Comparison of ENCODE assay signal across 8 cellular contexts in the genomic region with DNA sequence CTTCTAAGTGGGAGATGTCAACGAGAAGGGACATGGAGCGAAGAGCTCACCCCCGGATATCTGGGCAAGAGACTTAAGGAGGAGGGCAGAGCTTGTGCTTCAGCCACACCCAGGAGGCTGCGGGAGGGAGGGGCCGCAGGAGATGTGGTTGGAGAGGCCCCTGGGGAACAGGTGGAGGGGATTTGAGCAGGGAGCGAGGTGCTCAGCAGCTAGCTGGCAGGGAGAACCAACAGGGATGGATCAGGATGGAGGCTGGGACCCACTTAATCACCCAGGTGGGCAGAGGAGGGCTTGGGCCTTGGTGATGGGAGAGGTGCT.
DNase-seq lines count a peak whose midpoint lies in the region; ATAC-seq, FAIRE-seq and TF ChIP-seq lines count a peak whose summit lies in the region.

No MANE protein-coding gene starts in this region.

- 77% methylated on average over 6 of the region's 6 CpGs for WGBS in right cardiac atrium
- 83% methylated on average over 6 of the region's 6 CpGs; no CpG with 5 or more reads in 1 of the 2 donors for WGBS in transverse colon (ENCODE audit: low coverage in 1 of 2), 2 donors
- WGBS in endodermal cell (ENCODE audit: insufficient coverage in 1 of 2, insufficient read length in 1 of 2), 2 experiments = 75 to 88% methylated on average over 5 to 6 of the region's 6 CpGs

- H3K4me3 ChIP-seq in SJCRH30 = peak overlapping the region; percentile 36
- H3K4me3 ChIP-seq in right cardiac atrium (ENCODE audit: low read length) = no peak overlapping the region
- H3K4me3 ChIP-seq in transverse colon = no peak overlapping the region
- H3K4me3 ChIP-seq in endodermal cell (ENCODE audit: low read length) = no peak overlapping the region

- no peak overlapping the region for H3K4me3 Mint-ChIP-seq in endodermal cell

- no peak overlapping the region for H3K27ac Mint-ChIP-seq in endodermal cell

- no peak overlapping the region for H3K9ac ChIP-seq in endodermal cell (ENCODE audit: extremely low read depth, low read length, poor library complexity, severe bottlenecking)

- H3K36me3 Mint-ChIP-seq in endodermal cell (ENCODE audit: low read depth) = no peaks in the 10 kb centered on the region

- no peaks in the 10 kb centered on the region for H3K27me3 Mint-ChIP-seq in endodermal cell (ENCODE audit: insufficient read depth)

- in situ Hi-C loops in transverse colon (cut with MboI; ENCODE audit: low pct_ligation_motif_present in 1 of 4, low pct_unique_long_range_greater_than_20kb in 1 of 4, low sequenced_read_pairs in 3 of 4) = no loop called here

- TF ChIP-seq POLR2A in transverse colon (IDR thresholded peaks at IDR 0.05) = no peak
- no peak for TF ChIP-seq POLR2A in GM12891 (IDR thresholded peaks at IDR 0.05; ENCODE audit: low read depth, low read length)

- peaks cover 42% of the 10 kb centered on the region for H3K4me1 Mint-ChIP-seq in endodermal cell

- TF ChIP-seq CTCF in transverse colon (IDR thresholded peaks at IDR 0.05) (no peak), endodermal cell (conservative IDR thresholded peaks at IDR 0.05) (no peak)

- no peak for TF ChIP-seq EP300 in transverse colon (IDR thresholded peaks at IDR 0.05; ENCODE audit: low read depth)

- no peak for FAIRE-seq in GM12891 (lab: Jason Lieb, UNC)

- DNase-seq in COLO668 (lab: John Stamatoyannopoulos, UW; ENCODE audit: unreplicated experiment) = peak; percentile 64
- DNase-seq in SJCRH30 = no peak
- DNase-seq in right cardiac atrium = peak in 1 of 3 donors; percentile 64
- no peak for DNase-seq in transverse colon
- DNase-seq in left colon = no peak
- no peak for DNase-seq in endodermal cell
- DNase-seq in GM12891 (ENCODE audit: insufficient read length, low spot score) = no peak

- no peak overlapping the region for H3K27ac ChIP-seq in SJCRH30
- peak overlapping the region; percentile 29 for H3K27ac ChIP-seq in right cardiac atrium (ENCODE audit: low read length)
- peak overlapping the region; percentile 69 to 83 (median 79) for H3K27ac ChIP-seq in transverse colon
- H3K27ac ChIP-seq in endodermal cell (ENCODE audit: low read depth, low read length) = no peak overlapping the region

- H3K9me3 ChIP-seq in SJCRH30 (replicated peaks) = no peaks in the 10 kb centered on the region
- no peaks in the 10 kb centered on the region for H3K9me3 ChIP-seq in right cardiac atrium (ENCODE audit: control insufficient read depth, low read length)
- H3K9me3 ChIP-seq in transverse colon = no peaks in the 10 kb centered on the region
- no peaks in the 10 kb centered on the region for H3K9me3 ChIP-seq in endodermal cell (ENCODE audit: control insufficient read depth, low read length)

- H3K27me3 ChIP-seq in SJCRH30 (no peaks in the 10 kb centered on the region), right cardiac atrium (ENCODE audit: control insufficient read depth, insufficient read depth) (no peaks in the 10 kb centered on the region), transverse colon (no peaks in the 10 kb centered on the region), endodermal cell (ENCODE audit: control insufficient read depth, insufficient read depth, low read length, poor library complexity, severe bottlenecking) (no peaks in the 10 kb centered on the region)

- H3K9me3 Mint-ChIP-seq in endodermal cell = no peaks in the 10 kb centered on the region

- ATAC-seq in GM21723 (IDR thresholded peaks at IDR 0.05; ENCODE audit: unreplicated experiment) = peak; percentile 18
- ATAC-seq in right cardiac atrium = no peak
- ATAC-seq in left colon = no peak

- H3K4me1 ChIP-seq in SJCRH30 (peaks cover 8% of the 10 kb centered on the region; the same call in 1 of the 2 replicates), right cardiac atrium (ENCODE audit: control insufficient read depth, insufficient read depth, low read length) (peaks cover 2% of the 10 kb centered on the region), transverse colon (peaks cover 11 to 50% (median 33%) of the 10 kb centered on the region in 4 donors), endodermal cell (ENCODE audit: control insufficient read depth, insufficient read depth, low read length) (peaks cover 20% of the 10 kb centered on the region)

- intact Hi-C loops in right cardiac atrium (cut with DNase I) = loop anchor here in 2 of 4 donors (10.0 kb wide), 2 partner anchors 49 to 151 kb away; no protein-coding TSS in a partner anchor
- intact Hi-C loops in transverse colon (cut with DNase I; ENCODE audit: low total_unique reads) = no loop called here
- intact Hi-C loops in left colon (cut with DNase I, micrococcal nuclease) = loop anchor here in 1 of 2 donors (2.0 kb wide), 1 partner anchor 25 kb away; no protein-coding TSS in a partner anchor

- H3K36me3 ChIP-seq in SJCRH30 (no peaks in the 10 kb centered on the region), transverse colon (no peaks in the 10 kb centered on the region), endodermal cell (ENCODE audit: control insufficient read depth, insufficient read depth, low read length) (no peaks in the 10 kb centered on the region)

TF ChIP-seq in GM12891, 5 proteins besides CTCF, POLR2A, EP300 and RAD21:
- TF ChIP-seq POU2F2 (IDR thresholded peaks at IDR 0.05; ENCODE audit: low read depth, low read length) = no peak
- TF ChIP-seq PAX5 (IDR thresholded peaks at IDR 0.05; ENCODE audit: insufficient read depth, low read length, severe bottlenecking) = no peak
- no peak for TF ChIP-seq TAF1 (IDR thresholded peaks at IDR 0.05; ENCODE audit: low read depth, low read length)
- no peak for TF ChIP-seq SPI1 (IDR thresholded peaks at IDR 0.05; ENCODE audit: low read depth, low read length)
- no peak for TF ChIP-seq POLR2AphosphoS5 (IDR thresholded peaks at IDR 0.05; ENCODE audit: low read depth, low read length)

Comparison
In these comparisons a context has a peak if more than half of its experiments do, and no peak if none do; other contexts are left out.
1. H3K27ac ChIP-seq: peak in right cardiac atrium (single experiment) and transverse colon (4 of 4); none in SJCRH30 (single experiment) and endodermal cell (single experiment).